25 cellular contexts compared by ENCODE assay signal in the genomic region with DNA sequence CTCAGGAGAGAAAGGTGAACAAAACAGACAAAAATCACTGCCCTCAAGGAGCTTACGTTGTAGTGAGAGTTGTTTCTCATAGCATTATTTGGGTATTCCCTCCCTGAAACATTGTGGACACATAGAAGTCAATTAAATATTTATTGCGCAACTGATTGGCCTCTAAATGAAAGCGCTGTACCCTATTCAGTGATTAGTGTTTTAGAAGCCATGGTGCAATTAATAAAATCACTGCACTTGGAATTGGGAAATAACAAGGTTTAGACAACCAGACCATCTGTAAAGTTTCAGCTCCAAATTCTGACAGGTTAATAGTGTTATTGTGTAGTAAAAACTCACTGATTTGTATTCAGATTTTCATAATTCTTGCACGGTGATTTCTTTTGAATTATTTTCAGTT. TPM values are rescaled to one million over a fixed set of nuclear protein-coding genes. Genes with fewer than 3 reads are reported as not detected.
A peak's percentile ranks its signal among the peaks of the same experiment; 100 is the strongest.
DNase-seq lines count a peak whose midpoint lies in the region; ATAC-seq and TF ChIP-seq lines count a peak whose summit lies in the region.
"Had no signal": no experiment of that assay in that cellular context is flagged by ENCODE, and none has a peak within 500 bp of the region (broad histone marks: within the 10 kb centered on the region; RNA-seq: fewer than 3 reads in every experiment).

No MANE protein-coding gene starts in this region.

- no peak for DNase-seq in activated T-cell treated with anti-CD3 and anti-CD28 coated beads, Interleukin-2, amount 50 U/mL, for 24 hours
- DNase-seq in activated T-cell treated with anti-CD3 and anti-CD28 coated beads for 4 hours (no peak), PC-3 (no peak), endodermal cell (no peak), osteoblast (ENCODE audit: insufficient read length, low spot score, missing footprints) (no peak), NCI-H748 (lab: John Stamatoyannopoulos, UW; ENCODE audit: unreplicated experiment) (no peak), midbrain (lab: John Stamatoyannopoulos, UW) (no peak)
- DNase-seq: activated CD4-positive, alpha-beta T cell treated with anti-CD3 and anti-CD28 coated beads, Interleukin-2, amount 50 U/mL, for 1 hour; activated naive CD4-positive, alpha-beta T cell; Calu3; effector memory CD4-positive, alpha-beta T cell; EL; H9; head of caudate nucleus; left colon; mesendoderm; NCI-H1417 treated with DMSO at 0.1 percent for 48 hours; NCI-H526 treated with DMSO at 0.1 percent for 48 hours; retina; Right ventricle myocardium superior; stimulated activated CD4-positive, alpha-beta T cell treated with anti-CD3 and anti-CD28 coated beads, Interleukin-15, amount 100 ng/mL, for 24 hours; uterus had no signal

- TF ChIP-seq CTCF in PC-3 (conservative IDR thresholded peaks at IDR 0.05; ENCODE audit: low read depth, low read length) (no peak), endodermal cell (conservative IDR thresholded peaks at IDR 0.05) (no peak), osteoblast (IDR thresholded peaks at IDR 0.05; ENCODE audit: extremely low read depth, low read depth, low read length) (no peak)

- H3F3A ChIP-seq in PC-3 (ENCODE audit: low read length, unreplicated experiment) = no peaks in the 10 kb centered on the region

- peak overlapping the region; percentile 38 for H3K4me3 Mint-ChIP-seq in activated T-cell treated with anti-CD3 and anti-CD28 coated beads, Interleukin-2, amount 50 U/mL, for 24 hours
- no peak overlapping the region for H3K4me3 Mint-ChIP-seq in endodermal cell
- H3K4me3 Mint-ChIP-seq: H9 had no signal

- no peaks in the 10 kb centered on the region for H3K9me2 ChIP-seq in PC-3 (replicated peaks; ENCODE audit: low read length)

- no peak overlapping the region for H2AFZ ChIP-seq in PC-3 (ENCODE audit: low read length)
- H2AFZ ChIP-seq in osteoblast (ENCODE audit: low read length) = no peak overlapping the region

- no peak overlapping the region for H3K27ac Mint-ChIP-seq in activated T-cell treated with anti-CD3 and anti-CD28 coated beads, Interleukin-2, amount 50 U/mL, for 24 hours
- no peak overlapping the region for H3K27ac Mint-ChIP-seq in endodermal cell

- H3K36me3 ChIP-seq in PC-3 (ENCODE audit: low read depth, low read length) (peaks cover 53% of the 10 kb centered on the region), endodermal cell (ENCODE audit: control insufficient read depth, insufficient read depth, low read length) (peaks cover 65% of the 10 kb centered on the region), osteoblast (ENCODE audit: insufficient read depth, low read length) (peaks cover 52% of the 10 kb centered on the region)
- H3K36me3 ChIP-seq: uterus had no signal

- peaks cover 97% of the 10 kb centered on the region for H3K79me2 ChIP-seq in PC-3 (ENCODE audit: low read length)
- H3K79me2 ChIP-seq in osteoblast (ENCODE audit: insufficient read depth, low read length) = peaks cover 98% of the 10 kb centered on the region

- no peak for ATAC-seq in PC-3
- ATAC-seq in HG03095 (IDR thresholded peaks at IDR 0.05; ENCODE audit: unreplicated experiment) = no peak
- ATAC-seq: left colon had no signal

- H3K9me3 Mint-ChIP-seq in activated T-cell treated with anti-CD3 and anti-CD28 coated beads, Interleukin-2, amount 50 U/mL, for 24 hours = no peaks in the 10 kb centered on the region
- H3K9me3 Mint-ChIP-seq in endodermal cell = no peaks in the 10 kb centered on the region
- H3K9me3 Mint-ChIP-seq: H9 had no signal

- no peak overlapping the region for H3K4me3 ChIP-seq in PC-3 (ENCODE audit: low read length)
- H3K4me3 ChIP-seq in endodermal cell (ENCODE audit: low read length) = peak overlapping the region; percentile 92
- H3K4me3 ChIP-seq in osteoblast (ENCODE audit: insufficient read depth, low read length) = no peak overlapping the region

- H3K4me1 Mint-ChIP-seq in activated T-cell treated with anti-CD3 and anti-CD28 coated beads, Interleukin-2, amount 50 U/mL, for 24 hours (ENCODE audit: low read depth) = peaks cover 70% of the 10 kb centered on the region
- peaks cover 19% of the 10 kb centered on the region for H3K4me1 Mint-ChIP-seq in endodermal cell

- H3K4me2 ChIP-seq in PC-3 (ENCODE audit: low read length) (peak overlapping the region; percentile 88; the same call in 1 of the 2 replicates), osteoblast (ENCODE audit: insufficient read depth, low read length) (peak overlapping the region; percentile 92)

- 95 to 98% methylated on average over 4 of the region's 4 CpGs for WGBS in endodermal cell (ENCODE audit: insufficient coverage in 1 of 2, insufficient read length in 1 of 2), 2 experiments

- no peak overlapping the region for H3K27ac ChIP-seq in PC-3 (ENCODE audit: low read length)
- H3K27ac ChIP-seq in endodermal cell (ENCODE audit: low read depth, low read length) = no peak overlapping the region
- no peak overlapping the region for H3K27ac ChIP-seq in osteoblast (ENCODE audit: low read depth, low read length)
- H3K27ac ChIP-seq: 22Rv1, ascending aorta had no signal

- POLR2A ChIA-PET in PC-3 (lab: Charles Lee; ENCODE audit: unreplicated experiment) = no interaction called here

- H3K9ac ChIP-seq in PC-3 (ENCODE audit: low read length) (no peak overlapping the region), endodermal cell (ENCODE audit: extremely low read depth, low read length, poor library complexity, severe bottlenecking) (no peak overlapping the region)

- no peaks in the 10 kb centered on the region for H3K9me3 ChIP-seq in PC-3 (ENCODE audit: low read length)
- H3K9me3 ChIP-seq in endodermal cell (ENCODE audit: control insufficient read depth, low read length) = no peaks in the 10 kb centered on the region
- no peaks in the 10 kb centered on the region for H3K9me3 ChIP-seq in osteoblast (ENCODE audit: low read depth, low read length)
- H3K9me3 ChIP-seq: ascending aorta, uterus had no signal

- peaks cover 18% of the 10 kb centered on the region for H3K4me1 ChIP-seq in PC-3 (ENCODE audit: insufficient read depth, low read length)
- no peaks in the 10 kb centered on the region for H3K4me1 ChIP-seq in endodermal cell (ENCODE audit: control insufficient read depth, insufficient read depth, low read length)
- peaks cover 32% of the 10 kb centered on the region for H3K4me1 ChIP-seq in osteoblast (ENCODE audit: insufficient read depth, low read length)

- no peaks in the 10 kb centered on the region for H3K27me3 ChIP-seq in PC-3 (ENCODE audit: low read length)
- no peaks in the 10 kb centered on the region for H3K27me3 ChIP-seq in endodermal cell (ENCODE audit: control insufficient read depth, insufficient read depth, low read length, poor library complexity, severe bottlenecking)
- H3K27me3 ChIP-seq in osteoblast (ENCODE audit: insufficient read depth, low read length) = no peaks in the 10 kb centered on the region
- H3K27me3 ChIP-seq: ascending aorta, uterus had no signal

- H3K27me3 Mint-ChIP-seq in activated T-cell treated with anti-CD3 and anti-CD28 coated beads, Interleukin-2, amount 50 U/mL, for 24 hours = no peaks in the 10 kb centered on the region
- no peaks in the 10 kb centered on the region for H3K27me3 Mint-ChIP-seq in endodermal cell (ENCODE audit: insufficient read depth)

- peaks cover 88% of the 10 kb centered on the region for H3K36me3 Mint-ChIP-seq in activated T-cell treated with anti-CD3 and anti-CD28 coated beads, Interleukin-2, amount 50 U/mL, for 24 hours (ENCODE audit: low read depth)
- H3K36me3 Mint-ChIP-seq in endodermal cell (ENCODE audit: low read depth) = peaks cover 48% of the 10 kb centered on the region

- intact Hi-C loops in PC-3 (cut with micrococcal nuclease) = no loop called here

- CTCF ChIA-PET in PC-3 (lab: Charles Lee) = no interaction called here

- H4K20me1 ChIP-seq in PC-3 (ENCODE audit: low read length) (peaks cover 60% of the 10 kb centered on the region), osteoblast (ENCODE audit: insufficient read depth, low read length) (peaks cover 63% of the 10 kb centered on the region)

- no TSS peak for BruUV-seq in PC-3 (replicated peaks; lab: Mats Ljungman, UMichigan)

RNA-seq across cellular contexts. Expression of gene TNPO1, which starts 35.9 kb away (rescaled TPM):
- total RNA-seq in PC-3 (2014; rRNA removed) = 187 and 197 TPM in 2 replicates
- 100 to 1,000 TPM; 133 to 141 TPM for total RNA-seq in endodermal cell
- polyA plus RNA-seq in endodermal cell (2013, experiment 1 of 2) = 144 TPM
- 144 TPM for polyA plus RNA-seq in endodermal cell (2013, experiment 2 of 2)
- 243 and 256 TPM in 2 replicates for total RNA-seq in osteoblast
